6 cellular contexts compared by ENCODE assay signal in genomic region chr3:2375371-2375770, GRCh38.
"Had no signal": no experiment of that assay in that cellular context is flagged by ENCODE, and none has a peak within 500 bp of the region (broad histone marks: within the 10 kb centered on the region; RNA-seq: fewer than 3 reads in every experiment).

No MANE protein-coding gene starts in this region.

- H3K4me3 ChIP-seq: GM23248, HAP-1 had no signal

- H3K4me3 Mint-ChIP-seq: HFFc6 had no signal

- H2AFZ ChIP-seq: GM23248 had no signal

- H3K27ac ChIP-seq: GM23248 had no signal

- H3K9me3 ChIP-seq: HAP-1 had no signal

- H3K27ac Mint-ChIP-seq: HFFc6 had no signal

- H3K9ac ChIP-seq: GM23248 had no signal

- H3K4me1 ChIP-seq: HAP-1 had no signal

- H3K36me3 ChIP-seq: HAP-1 had no signal

- DNase-seq: GM23248, GOT3, H7, HFFc6, IMR-90 had no signal
